ENCODE assay signal across 9 cellular contexts in genomic region chr2:9692392-9693137, GRCh38.
DNase-seq lines count a peak whose midpoint lies in the region; TF ChIP-seq lines count a peak whose summit lies in the region.
"Had no signal": no experiment of that assay in that cellular context is flagged by ENCODE, and none has a peak within 500 bp of the region (broad histone marks: within the 10 kb centered on the region; RNA-seq: fewer than 3 reads in every experiment).

No MANE protein-coding gene starts in this region.

- H3K4me1 ChIP-seq in ascending aorta = peaks cover 4 to 14% of the 10 kb centered on the region in 2 donors
- H3K4me1 ChIP-seq in mesenchymal stem cell (ENCODE audit: control insufficient read depth, insufficient read depth, low read depth, low read length) = peaks cover 6% of the 10 kb centered on the region

- in situ Hi-C loops in ACHN (cut with HindIII; ENCODE audit: low pct_ligation_motif_present, low pct_unique_long_range_greater_than_20kb, low sequenced_read_pairs) = no loop called here

- H3K9me3 Mint-ChIP-seq in HFFc6 = no peaks in the 10 kb centered on the region
- H3K9me3 Mint-ChIP-seq: activated T-helper 2 cell treated with anti-CD3 and anti-CD28 coated beads, Interferon-gamma antibody, Interleukin-2, Interleukin-4, amounts not matched to agents 10 μg/mL and 5 μg/mL and 100 μg/mL, durations not matched to agents 14 hours and 24 hours and 36 hours had no signal

- H2BK15ac ChIP-seq in mesenchymal stem cell (ENCODE audit: low read depth, poor library complexity, severe bottlenecking) = no peak overlapping the region

- H2BK12ac ChIP-seq in mesenchymal stem cell (ENCODE audit: low read length in 2 of 2) = peak overlapping the region in 1 of 2 experiments; percentile 92

- H3K4me3 ChIP-seq in ascending aorta (peak overlapping the region; percentile 9 to 34), mesenchymal stem cell (ENCODE audit: insufficient read depth in 1 of 2, low read depth in 1 of 2, low read length in 2 of 2) (peak overlapping the region in 1 of 2 experiments; percentile 66)

- peaks cover 27% of the 10 kb centered on the region for H3K4me1 Mint-ChIP-seq in HFFc6 (ENCODE audit: low read depth)

- H3K9ac ChIP-seq in mesenchymal stem cell (ENCODE audit: low read length) = peak overlapping the region; percentile 84

- no peak overlapping the region for H2BK5ac ChIP-seq in mesenchymal stem cell (ENCODE audit: low read depth, low read length, poor library complexity, severe bottlenecking)

- H3K9me3 ChIP-seq in ascending aorta = no peaks in the 10 kb centered on the region
- H3K9me3 ChIP-seq in mesenchymal stem cell (ENCODE audit: control insufficient read depth, low read length) = no peaks in the 10 kb centered on the region

- H3K4me2 ChIP-seq in mesenchymal stem cell (ENCODE audit: low read length, poor library complexity, severe bottlenecking) = no peak overlapping the region

- no peak overlapping the region for H2AK5ac ChIP-seq in mesenchymal stem cell (ENCODE audit: low read length, severe bottlenecking)

- peak overlapping the region; percentile 70 to 85 for H3K27ac ChIP-seq in ascending aorta
- no peak overlapping the region for H3K27ac ChIP-seq in mesenchymal stem cell (ENCODE audit: low read length, poor library complexity, severe bottlenecking)

- no peak overlapping the region for H2AFZ ChIP-seq in mesenchymal stem cell (ENCODE audit: low read depth, low read length)

- H4K8ac ChIP-seq in mesenchymal stem cell (ENCODE audit: low read length) = peak overlapping the region; percentile 65

- H3K4ac ChIP-seq in mesenchymal stem cell (ENCODE audit: low read depth in 1 of 2, low read length in 2 of 2) = peak overlapping the region in 1 of 2 experiments; percentile 47

- H3K27ac Mint-ChIP-seq in HFFc6 = peak overlapping the region; percentile 56; the same call in 1 of the 2 replicates

- no peak overlapping the region for H3K23ac ChIP-seq in mesenchymal stem cell (ENCODE audit: low read length in 2 of 2)

- H3K36me3 ChIP-seq in ascending aorta = no peaks in the 10 kb centered on the region
- H3K36me3 ChIP-seq in mesenchymal stem cell (ENCODE audit: control insufficient read depth in 1 of 2, insufficient read depth in 2 of 2, low read depth in 1 of 2, low read length in 2 of 2) = no peaks in the 10 kb centered on the region

- TF ChIP-seq CTCF in HFFc6 (IDR thresholded peaks at IDR 0.05) (no peak), ascending aorta (IDR thresholded peaks at IDR 0.05) (no peak)

- peak overlapping the region; percentile 8 for H2BK120ac ChIP-seq in mesenchymal stem cell (ENCODE audit: low read depth, low read length)

- intact Hi-C loops in ascending aorta (cut with DNase I) = loop anchor here (1.0 to 10.0 kb wide), 3 partner anchors 61 to 350 kb away; partner anchors contain the start of genes ADAM17 and KLF11

- no peaks in the 10 kb centered on the region for H3K79me1 ChIP-seq in mesenchymal stem cell (replicated peaks; ENCODE audit: low read length, poor library complexity, severe bottlenecking)

- peak overlapping the region; percentile 62 for H4K91ac ChIP-seq in mesenchymal stem cell (ENCODE audit: low read length)

- H3K14ac ChIP-seq in mesenchymal stem cell (ENCODE audit: low read length in 2 of 2) = no peak overlapping the region

- H3K27me3 Mint-ChIP-seq in HFFc6 (ENCODE audit: insufficient read depth) = no peaks in the 10 kb centered on the region

- no peaks in the 10 kb centered on the region for H3K36me3 Mint-ChIP-seq in HFFc6 (ENCODE audit: low read depth)

- WGBS in mesenchymal stem cell = 81% methylated on average over 21 of the region's 21 CpGs

- H3K27me3 ChIP-seq in ascending aorta (no peaks in the 10 kb centered on the region), mesenchymal stem cell (ENCODE audit: control insufficient read depth in 1 of 2, insufficient read depth in 1 of 2, low read length in 2 of 2) (no peaks in the 10 kb centered on the region)

- peak overlapping the region; percentile 45 to 61 for H3K18ac ChIP-seq in mesenchymal stem cell (ENCODE audit: low read depth in 1 of 2, low read length in 2 of 2)

- H3K4me3 Mint-ChIP-seq in HFFc6 = no peak overlapping the region

- DNase-seq in AG08395 (ENCODE audit: low spot score) (peak; percentile 69), HFFc6 (no peak), ascending aorta (ENCODE audit: low spot score in 2 of 2) (no peak), mesenchymal stem cell (no peak), AML-193 (lab: John Stamatoyannopoulos, UW) (no peak), ACHN (no peak), OCI-M2 (lab: John Stamatoyannopoulos, UW; ENCODE audit: unreplicated experiment) (no peak), DMS53 (lab: John Stamatoyannopoulos, UW) (no peak)
